ENCODE assay signal across 9 cellular contexts in genomic region chr13:24605923-24606372, GRCh38.
DNase-seq lines count a peak whose midpoint lies in the region; ATAC-seq and TF ChIP-seq lines count a peak whose summit lies in the region.
"Had no signal": no experiment of that assay in that cellular context is flagged by ENCODE, and none has a peak within 500 bp of the region (broad histone marks: within the 10 kb centered on the region; RNA-seq: fewer than 3 reads in every experiment).

No MANE protein-coding gene starts in this region.

- TF ChIP-seq CTCF in nephron progenitor cell (IDR thresholded peaks at IDR 0.05): peak; percentile 13

- DNase-seq in NCI-H1092 treated with DMSO at 0.1 percent for 48 hours (lab: John Stamatoyannopoulos, UW): peak; percentile 11
- no peak for DNase-seq in NCI-H1092 (lab: John Stamatoyannopoulos, UW)
- peak; percentile 5 for DNase-seq in HS-5 (ENCODE audit: low read depth)
- no peak for DNase-seq in activated naive CD8-positive, alpha-beta T cell treated with anti-CD3 and anti-CD28 coated beads, Interleukin-2, amount 10 ng/mL, durations not matched to agents 7 days and 5 days
- no peak for DNase-seq in nephron progenitor cell
- DNase-seq in OCI-M2 (lab: John Stamatoyannopoulos, UW; ENCODE audit: unreplicated experiment): no peak
- DNase-seq in activated gamma-delta T cell (lab: John Stamatoyannopoulos, UW): no peak
- DNase-seq: activated naive CD4-positive, alpha-beta T cell treated with Interleukin-2 at 50 U/mL for 16 hours had no signal

- no peaks in the 10 kb centered on the region for H3K27me3 Mint-ChIP-seq in activated naive CD8-positive, alpha-beta T cell treated with anti-CD3 and anti-CD28 coated beads, Interleukin-2, amount 10 ng/mL, durations not matched to agents 7 days and 5 days
- peaks cover 14% of the 10 kb centered on the region for H3K27me3 Mint-ChIP-seq in nephron progenitor cell (ENCODE audit: low read depth, poor library complexity)

- H3K9me3 Mint-ChIP-seq in activated naive CD8-positive, alpha-beta T cell treated with anti-CD3 and anti-CD28 coated beads, Interleukin-2, amount 10 ng/mL, durations not matched to agents 7 days and 5 days: peaks cover 14% of the 10 kb centered on the region
- peaks cover 40% of the 10 kb centered on the region for H3K9me3 Mint-ChIP-seq in nephron progenitor cell

- H3K4me1 Mint-ChIP-seq in activated naive CD8-positive, alpha-beta T cell treated with anti-CD3 and anti-CD28 coated beads, Interleukin-2, amount 10 ng/mL, durations not matched to agents 7 days and 5 days: peaks cover 12% of the 10 kb centered on the region
- no peaks in the 10 kb centered on the region for H3K4me1 Mint-ChIP-seq in nephron progenitor cell

- no peak overlapping the region for H3K4me3 Mint-ChIP-seq in activated naive CD8-positive, alpha-beta T cell treated with anti-CD3 and anti-CD28 coated beads, Interleukin-2, amount 10 ng/mL, durations not matched to agents 7 days and 5 days
- no peak overlapping the region for H3K4me3 Mint-ChIP-seq in nephron progenitor cell

- peaks cover 9% of the 10 kb centered on the region for H3K36me3 Mint-ChIP-seq in activated naive CD8-positive, alpha-beta T cell treated with anti-CD3 and anti-CD28 coated beads, Interleukin-2, amount 10 ng/mL, durations not matched to agents 7 days and 5 days
- no peaks in the 10 kb centered on the region for H3K36me3 Mint-ChIP-seq in nephron progenitor cell (ENCODE audit: low read depth)

- POLR2A ChIA-PET in activated naive CD8-positive, alpha-beta T cell treated with anti-CD3 and anti-CD28 coated beads, Interleukin-2, amount 10 ng/mL, durations not matched to agents 7 days and 5 days (lab: Charles Lee): interaction anchor here (0.6 to 1.4 kb wide), 5 partner anchors 9 to 74 kb away, joined by 3 to 8 read pairs (median 6); partner anchors contain the start of gene ATP12A

- H3K27ac Mint-ChIP-seq in activated naive CD8-positive, alpha-beta T cell treated with anti-CD3 and anti-CD28 coated beads, Interleukin-2, amount 10 ng/mL, durations not matched to agents 7 days and 5 days: peak overlapping the region; percentile 65
- H3K27ac Mint-ChIP-seq in nephron progenitor cell: no peak overlapping the region

- ATAC-seq in activated naive CD8-positive, alpha-beta T cell treated with anti-CD3 and anti-CD28 coated beads, Interleukin-2, amount 10 ng/mL, durations not matched to agents 7 days and 5 days (ENCODE audit: low read depth): peak; percentile 75
- ATAC-seq in HG02885 (IDR thresholded peaks at IDR 0.05; ENCODE audit: poor library complexity, unreplicated experiment): no peak

Comparison
In these comparisons a context has a peak if more than half of its experiments do, and no peak if none do; other contexts are left out.
1. DNase-seq: peak in NCI-H1092 treated with DMSO at 0.1 percent for 48 hours (single experiment) and HS-5 (single experiment); none in NCI-H1092 (single experiment), activated naive CD8-positive, alpha-beta T cell treated with anti-CD3 and anti-CD28 coated beads, Interleukin-2, amount 10 ng/mL, durations not matched to agents 7 days and 5 days (single experiment), nephron progenitor cell (single experiment), OCI-M2 (single experiment) and activated gamma-delta T cell (single experiment).